In the genomic region with DNA sequence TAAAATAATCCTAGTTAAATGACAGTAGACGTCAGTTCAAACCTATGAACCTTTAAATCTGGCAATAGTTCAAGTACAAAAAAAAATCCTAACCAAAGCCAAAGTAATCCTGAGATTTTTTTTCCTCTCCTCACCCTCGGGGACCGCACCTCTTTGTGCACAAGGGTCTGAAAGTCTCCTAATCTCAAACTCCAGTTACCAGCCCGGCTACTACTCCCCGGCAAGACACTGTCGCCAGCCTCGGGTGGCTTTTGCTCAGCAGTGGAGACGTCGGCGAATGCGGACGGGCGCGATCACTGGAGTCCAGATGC, we compare ENCODE assay signal across 8 cellular contexts. TPM values are rescaled to one million over a fixed set of nuclear protein-coding genes. Genes with fewer than 3 reads are reported as not detected.
DNase-seq lines count a peak whose midpoint lies in the region; ATAC-seq, FAIRE-seq and TF ChIP-seq lines count a peak whose summit lies in the region.

No MANE protein-coding gene starts in this region.

- peak overlapping the region; percentile 91 to 97 for H3K27ac ChIP-seq in kidney (ENCODE audit: low read depth in 2 of 2, low read length in 2 of 2)
- peak overlapping the region; percentile 95 for H3K27ac ChIP-seq in substantia nigra (ENCODE audit: low read depth, low read length, poor library complexity, severe bottlenecking)

- H3K4me3 ChIP-seq in BE2C (ENCODE audit: low read depth, low read length) (peak overlapping the region; percentile 85), kidney (ENCODE audit: low read length in 2 of 2) (peak overlapping the region; percentile 69 to 91)

- peak overlapping the region; percentile 50 to 97 for H3K9ac ChIP-seq in kidney (ENCODE audit: low read length in 2 of 2)

- ATAC-seq in HG03135 (IDR thresholded peaks at IDR 0.05; ENCODE audit: unreplicated experiment) (peak; percentile 1), GM18505 (IDR thresholded peaks at IDR 0.05; ENCODE audit: unreplicated experiment) (no peak)
- ATAC-seq in activated naive CD4-positive, alpha-beta T cell treated with anti-CD3 and anti-CD28 coated beads, Interleukin-2, amount 50 U/mL, for 72 hours, result peak in 1 of 2 donors; percentile 59

- peaks cover 13 to 24% of the 10 kb centered on the region in 2 donors for H3K36me3 Mint-ChIP-seq in activated naive CD4-positive, alpha-beta T cell treated with anti-CD3 and anti-CD28 coated beads, Interleukin-2, amount 50 U/mL, for 72 hours

- H3K27ac Mint-ChIP-seq in activated naive CD4-positive, alpha-beta T cell treated with anti-CD3 and anti-CD28 coated beads, Interleukin-2, amount 50 U/mL, for 72 hours, result peak overlapping the region; percentile 94

- no peak for FAIRE-seq in kidney (lab: Jason Lieb, UNC)

- H3K36me3 ChIP-seq in BE2C, result peaks cover 25% of the 10 kb centered on the region
- H3K36me3 ChIP-seq in kidney (ENCODE audit: control insufficient read depth in 1 of 2, insufficient read depth in 2 of 2, low read length in 2 of 2), result peaks cover 11 to 12% of the 10 kb centered on the region in 2 donors

- TF ChIP-seq POLR2A in GM18505 (IDR thresholded peaks at IDR 0.05; ENCODE audit: borderline replicate concordance, extremely low read depth, insufficient read depth, insufficient read length), result no peak

- DNase-seq in BE2C, result no peak
- no peak for DNase-seq in activated naive CD4-positive, alpha-beta T cell treated with anti-CD3 and anti-CD28 coated beads, Interleukin-2, amount 50 U/mL, for 72 hours (ENCODE audit: low spot score in 2 of 2)
- DNase-seq in kidney, result no peak
- no peak for DNase-seq in substantia nigra (lab: John Stamatoyannopoulos, UW)
- DNase-seq in SIG-M5 (lab: John Stamatoyannopoulos, UW), result no peak
- DNase-seq in COLO829 (ENCODE audit: low spot score), result no peak

- TF ChIP-seq CTCF in BE2C (IDR thresholded peaks at IDR 0.05; ENCODE audit: low read depth, low read length), result no peak
- no peak for TF ChIP-seq CTCF in kidney (IDR thresholded peaks at IDR 0.05; ENCODE audit: borderline replicate concordance, extremely low read depth, insufficient read depth)

- intact Hi-C loops in kidney (cut with DNase I), result no loop called here

- H3K9me3 ChIP-seq in BE2C, result no peaks in the 10 kb centered on the region
- no peaks in the 10 kb centered on the region for H3K9me3 ChIP-seq in kidney (ENCODE audit: control insufficient read depth in 1 of 2, low read length in 2 of 2)

- H3K9me3 Mint-ChIP-seq in activated naive CD4-positive, alpha-beta T cell treated with anti-CD3 and anti-CD28 coated beads, Interleukin-2, amount 50 U/mL, for 72 hours, result no peaks in the 10 kb centered on the region

- peaks cover 3% of the 10 kb centered on the region for H3K4me1 ChIP-seq in BE2C
- peaks cover under 1 to 19% of the 10 kb centered on the region in 2 donors for H3K4me1 ChIP-seq in kidney (ENCODE audit: control insufficient read depth in 1 of 2, insufficient read depth in 1 of 2, low read depth in 1 of 2, low read length in 2 of 2)

- no peaks in the 10 kb centered on the region for H3K27me3 ChIP-seq in BE2C

RNA-seq across cellular contexts. Expression of a gene that starts 0.4 kb away (rescaled TPM):
- polyA plus RNA-seq in BE2C (2012; ENCODE audit: insufficient read depth, insufficient read length, low read depth), result 105 TPM
- total RNA-seq in activated naive CD4-positive, alpha-beta T cell treated with anti-CD3 and anti-CD28 coated beads, Interleukin-2, amount 50 U/mL, for 72 hours, result 100 to 1,000 TPM in 1 of 2 donors, 10 to 100 TPM in 1; 93.9 to 124 TPM
- total RNA-seq in kidney, result 204 TPM
- polyA plus RNA-seq in kidney (ENCODE audit: insufficient read depth, low read depth, low replicate concordance), result 104 TPM

RNA-seq across cellular contexts. Expression of a gene that starts 10.0 kb away (rescaled TPM):
- 3.0 TPM for polyA plus RNA-seq in BE2C (2012; ENCODE audit: insufficient read depth, insufficient read length, low read depth)
- 1 to 10 TPM; 2.3 to 6.7 TPM for total RNA-seq in activated naive CD4-positive, alpha-beta T cell treated with anti-CD3 and anti-CD28 coated beads, Interleukin-2, amount 50 U/mL, for 72 hours
- 5.6 TPM for total RNA-seq in kidney
- polyA plus RNA-seq in kidney (ENCODE audit: insufficient read depth, low read depth, low replicate concordance), result 2.6 TPM
